ENCODE assay signal across 15 cellular contexts in genomic region chr18:48805826-48806535, GRCh38.
DNase-seq lines count a peak whose midpoint lies in the region; ATAC-seq, FAIRE-seq and TF ChIP-seq lines count a peak whose summit lies in the region.
"Had no signal": no experiment of that assay in that cellular context is flagged by ENCODE, and none has a peak within 500 bp of the region (broad histone marks: within the 10 kb centered on the region; RNA-seq: fewer than 3 reads in every experiment).

No MANE protein-coding gene starts in this region.

- peaks cover 2% of the 10 kb centered on the region for H3K27me3 Mint-ChIP-seq in activated naive CD8-positive, alpha-beta T cell treated with anti-CD3 and anti-CD28 coated beads, Interleukin-2, amount 10 ng/mL, durations not matched to agents 7 days and 5 days

- H3K4me3 ChIP-seq in lower lobe of right lung: no peak overlapping the region
- H3K4me3 ChIP-seq: pancreas, SJSA1 had no signal

- FAIRE-seq in RCC 7860 (lab: Jason Lieb, UNC): no peak
- FAIRE-seq: HTR-8/SVneo, pancreas had no signal

- H3K9me3 ChIP-seq in lower lobe of right lung: no peaks in the 10 kb centered on the region
- H3K9me3 ChIP-seq: pancreas, SJSA1 had no signal

- POLR2A ChIA-PET in activated naive CD8-positive, alpha-beta T cell treated with anti-CD3 and anti-CD28 coated beads, Interleukin-2, amount 10 ng/mL, durations not matched to agents 7 days and 5 days (lab: Charles Lee): interaction anchor here (1.0 kb wide), 1 partner anchor 15 kb away, joined by 3 read pairs; no protein-coding TSS in a partner anchor

- no peak for ATAC-seq in activated naive CD8-positive, alpha-beta T cell treated with anti-CD3 and anti-CD28 coated beads, Interleukin-2, amount 10 ng/mL, durations not matched to agents 7 days and 5 days (ENCODE audit: low read depth)
- ATAC-seq in lower lobe of right lung (no peak), HG03520 (IDR thresholded peaks at IDR 0.05; ENCODE audit: unreplicated experiment) (no peak), HG03108 (IDR thresholded peaks at IDR 0.05; ENCODE audit: unreplicated experiment) (no peak)
- ATAC-seq: pancreas had no signal

- intact Hi-C loops in lower lobe of right lung (cut with DNase I): no loop called here

- H3K4me3 Mint-ChIP-seq in activated naive CD8-positive, alpha-beta T cell treated with anti-CD3 and anti-CD28 coated beads, Interleukin-2, amount 10 ng/mL, durations not matched to agents 7 days and 5 days: no peak overlapping the region

- no peaks in the 10 kb centered on the region for H3K36me3 ChIP-seq in lower lobe of right lung
- H3K36me3 ChIP-seq: pancreas had no signal

- peaks cover 8% of the 10 kb centered on the region for H3K36me3 Mint-ChIP-seq in activated naive CD8-positive, alpha-beta T cell treated with anti-CD3 and anti-CD28 coated beads, Interleukin-2, amount 10 ng/mL, durations not matched to agents 7 days and 5 days

- no peak for TF ChIP-seq CTCF in lower lobe of right lung (IDR thresholded peaks at IDR 0.05)

- peak overlapping the region; percentile 36 for H3K27ac ChIP-seq in lower lobe of right lung
- peak overlapping the region; percentile 30 for H3K27ac ChIP-seq in temporal lobe (ENCODE audit: low read depth, low read length)
- H3K27ac ChIP-seq: 22Rv1, pancreas had no signal

- peaks cover 25% of the 10 kb centered on the region for H3K4me1 ChIP-seq in lower lobe of right lung

- peak; percentile 25 for DNase-seq in activated CD4-positive, CD25-positive, alpha-beta regulatory T cell treated with anti-CD3 and anti-CD28 coated beads, Interleukin-2, amount 50 U/mL, for 72 hours
- DNase-seq in activated CD4-positive, CD25-positive, alpha-beta regulatory T cell (lab: John Stamatoyannopoulos, UW): no peak
- DNase-seq in activated naive CD8-positive, alpha-beta T cell treated with anti-CD3 and anti-CD28 coated beads, Interleukin-2, amount 10 ng/mL, durations not matched to agents 7 days and 5 days: peak; percentile 15
- DNase-seq in lower lobe of right lung: no peak
- no peak for DNase-seq in RCC 7860 (ENCODE audit: low spot score)
- DNase-seq: effector CD8-positive, alpha-beta T cell; NCI-H1092 treated with DMSO at 0.1 percent for 48 hours; NCI-H69 had no signal

- no peaks in the 10 kb centered on the region for H3K27me3 ChIP-seq in lower lobe of right lung (ENCODE audit: low read depth)
- H3K27me3 ChIP-seq: pancreas, SJSA1 had no signal

- peak overlapping the region; percentile 82 for H3K27ac Mint-ChIP-seq in activated naive CD8-positive, alpha-beta T cell treated with anti-CD3 and anti-CD28 coated beads, Interleukin-2, amount 10 ng/mL, durations not matched to agents 7 days and 5 days

- H3K4me1 Mint-ChIP-seq in activated naive CD8-positive, alpha-beta T cell treated with anti-CD3 and anti-CD28 coated beads, Interleukin-2, amount 10 ng/mL, durations not matched to agents 7 days and 5 days: peaks cover 42% of the 10 kb centered on the region

- no peaks in the 10 kb centered on the region for H3K9me3 Mint-ChIP-seq in activated naive CD8-positive, alpha-beta T cell treated with anti-CD3 and anti-CD28 coated beads, Interleukin-2, amount 10 ng/mL, durations not matched to agents 7 days and 5 days

Comparison
In these comparisons a context has a peak if more than half of its experiments do, and no peak if none do; other contexts are left out.
1. DNase-seq: peak in activated CD4-positive, CD25-positive, alpha-beta regulatory T cell treated with anti-CD3 and anti-CD28 coated beads, Interleukin-2, amount 50 U/mL, for 72 hours (single experiment) and activated naive CD8-positive, alpha-beta T cell treated with anti-CD3 and anti-CD28 coated beads, Interleukin-2, amount 10 ng/mL, durations not matched to agents 7 days and 5 days (single experiment); none in activated CD4-positive, CD25-positive, alpha-beta regulatory T cell (0 of 4), lower lobe of right lung (single experiment) and RCC 7860 (single experiment).